Comparison of ENCODE assay signal across 8 cellular contexts in the genomic region with DNA sequence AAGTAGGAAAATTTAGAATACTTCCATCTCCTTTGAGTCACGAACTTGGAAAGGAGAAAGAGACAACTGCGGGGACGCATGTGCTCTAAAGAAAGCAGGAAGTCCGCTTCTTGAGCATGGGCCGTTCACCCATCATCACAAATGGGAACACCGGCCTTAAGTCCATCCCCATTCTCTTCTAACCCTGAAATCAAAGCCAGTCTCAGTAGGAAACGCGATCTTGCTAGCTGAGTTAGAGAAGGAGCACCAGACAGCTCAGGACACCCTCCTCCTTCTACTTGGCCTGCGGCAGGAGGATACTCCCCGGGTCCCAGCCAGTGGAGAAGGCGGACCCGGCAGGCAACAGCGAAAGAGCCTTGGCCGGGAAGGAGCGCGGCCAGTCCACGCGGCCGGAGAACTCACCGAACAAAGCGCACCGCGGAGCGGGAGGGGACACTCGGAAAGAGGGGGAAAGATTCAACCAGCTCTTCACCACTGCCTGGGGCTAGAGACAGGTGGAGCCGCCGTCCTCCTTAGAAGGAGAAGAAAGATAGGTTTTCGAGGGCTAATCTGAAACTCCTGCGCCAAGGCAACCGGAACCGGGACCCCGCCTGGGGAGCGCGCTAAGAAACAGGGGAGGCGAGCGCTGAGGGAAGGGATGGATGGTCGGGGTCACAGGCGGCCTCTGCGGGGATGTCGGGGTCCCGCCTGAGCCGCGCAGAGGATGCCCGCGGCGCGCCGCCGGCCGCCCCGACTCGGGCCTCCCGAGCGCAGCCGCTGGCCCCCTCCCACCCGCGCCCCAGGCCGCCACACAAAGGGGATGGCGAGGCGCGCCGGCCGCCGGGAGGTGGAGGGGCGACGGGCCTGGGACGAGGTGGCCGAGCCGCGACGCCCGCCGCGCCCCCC. TPM values are rescaled to one million over a fixed set of nuclear protein-coding genes. Genes with fewer than 3 reads are reported as not detected.
A peak's percentile ranks its signal among the peaks of the same experiment; 100 is the strongest.
DNase-seq lines count a peak whose midpoint lies in the region; ATAC-seq and TF ChIP-seq lines count a peak whose summit lies in the region.

No MANE protein-coding gene starts in this region.

- intact Hi-C loops in MCF 10A (cut with micrococcal nuclease): loop anchor here (1.0 kb wide), 3 partner anchors 50 to 194 kb away; no protein-coding TSS in a partner anchor

- H3K36me3 Mint-ChIP-seq in MCF 10A (ENCODE audit: insufficient read depth, unreplicated experiment): peaks cover 8% of the 10 kb centered on the region

- ATAC-seq in GM21737 (IDR thresholded peaks at IDR 0.05; ENCODE audit: unreplicated experiment): peak; percentile 24

- POLR2A ChIA-PET in MCF 10A (lab: Yijun Ruan, JAX): interaction anchor here (0.5 to 4.8 kb wide), 26 partner anchors 11 to 239 kb away, joined by 3 to 95 read pairs (median 4); a partner anchor contains a TSS

- no peaks in the 10 kb centered on the region for H3K9me3 Mint-ChIP-seq in MCF 10A (ENCODE audit: unreplicated experiment)

- H3K9ac ChIP-seq in smooth muscle cell (ENCODE audit: low read depth): peak overlapping the region; percentile 82

- TF ChIP-seq CTCF in GM12864 (IDR thresholded peaks at IDR 0.05; ENCODE audit: low read depth, low read length, missing control alignments) (no peak), MCF 10A (IDR thresholded peaks at IDR 0.05; ENCODE audit: unreplicated experiment) (no peak), smooth muscle cell (IDR thresholded peaks at IDR 0.05; ENCODE audit: borderline replicate concordance, insufficient read depth, poor library complexity, severe bottlenecking) (no peak)

- DNase-seq in GM12864 (ENCODE audit: low read depth) (peak; percentile 65), KG1 (lab: John Stamatoyannopoulos, UW) (peak; percentile 26), T1000 (lab: John Stamatoyannopoulos, UW) (peak; percentile 30), MCF 10A (ENCODE audit: unreplicated experiment) (peak; percentile 71), iris pigment epithelial cell (ENCODE audit: low read depth) (peak; percentile 86), smooth muscle cell (lab: John Stamatoyannopoulos, UW; ENCODE audit: unreplicated experiment) (peak; percentile 25), DMS153 (lab: John Stamatoyannopoulos, UW) (no peak)

- no peaks in the 10 kb centered on the region for H3F3A ChIP-seq in smooth muscle cell (ENCODE audit: low read depth)

- H3K79me2 ChIP-seq in smooth muscle cell (ENCODE audit: low read depth): peaks cover 46% of the 10 kb centered on the region

- peak overlapping the region; percentile 81 for H3K27ac ChIP-seq in smooth muscle cell (ENCODE audit: low read depth)

- no peaks in the 10 kb centered on the region for H3K27me3 Mint-ChIP-seq in MCF 10A (ENCODE audit: insufficient read depth, unreplicated experiment)

- H3K4me2 ChIP-seq in smooth muscle cell: peak overlapping the region; percentile 93

- H2AFZ ChIP-seq in smooth muscle cell (ENCODE audit: low read depth): peak overlapping the region; percentile 56

- H3K4me3 ChIP-seq in GM12864 (ENCODE audit: low read depth, low read length) (peak overlapping the region; percentile 93), smooth muscle cell (peak overlapping the region; percentile 97)

- peak overlapping the region; percentile 97 for H3K27ac Mint-ChIP-seq in MCF 10A (ENCODE audit: low read depth, unreplicated experiment)

- H3K27me3 ChIP-seq in smooth muscle cell (ENCODE audit: low read depth): no peaks in the 10 kb centered on the region

- WGBS in smooth muscle cell (ENCODE audit: low lambda C conversion rate): under 1% methylated on average over 44 of the region's 74 CpGs

- peak overlapping the region; percentile 100 for H3K4me3 Mint-ChIP-seq in MCF 10A (ENCODE audit: unreplicated experiment)

- CTCF ChIA-PET in MCF 10A (lab: Yijun Ruan, JAX): interaction anchor here (0.6 to 2.1 kb wide), 5 partner anchors 16 to 198 kb away, joined by 3 to 6 read pairs (median 3); no protein-coding TSS in a partner anchor

- H4K20me1 ChIP-seq in smooth muscle cell (ENCODE audit: low read depth): peaks cover 49% of the 10 kb centered on the region

- peaks cover 10% of the 10 kb centered on the region for H3K4me1 Mint-ChIP-seq in MCF 10A (ENCODE audit: insufficient read depth, unreplicated experiment)

- BruUV-seq in MCF 10A (replicated peaks; lab: Mats Ljungman, UMichigan): no TSS peak

- no peaks in the 10 kb centered on the region for H3K9me3 ChIP-seq in smooth muscle cell (replicated peaks; ENCODE audit: low read depth)

- H3K36me3 ChIP-seq in smooth muscle cell (ENCODE audit: low read depth): no peaks in the 10 kb centered on the region

- peaks cover 5% of the 10 kb centered on the region for H3K4me1 ChIP-seq in smooth muscle cell (ENCODE audit: low read depth)

RNA-seq across cellular contexts. Expression of a gene that starts 0.8 kb away (rescaled TPM):
- total RNA-seq in MCF 10A (2022): 37.2 and 41.9 TPM in 2 replicates
- total RNA-seq in smooth muscle cell: 62.8 and 72.2 TPM in 2 replicates
- polyA plus RNA-seq in smooth muscle cell: 13.1 and 13.2 TPM in 2 replicates
